ENCODE assay signal across 2 cellular contexts in the genomic region with DNA sequence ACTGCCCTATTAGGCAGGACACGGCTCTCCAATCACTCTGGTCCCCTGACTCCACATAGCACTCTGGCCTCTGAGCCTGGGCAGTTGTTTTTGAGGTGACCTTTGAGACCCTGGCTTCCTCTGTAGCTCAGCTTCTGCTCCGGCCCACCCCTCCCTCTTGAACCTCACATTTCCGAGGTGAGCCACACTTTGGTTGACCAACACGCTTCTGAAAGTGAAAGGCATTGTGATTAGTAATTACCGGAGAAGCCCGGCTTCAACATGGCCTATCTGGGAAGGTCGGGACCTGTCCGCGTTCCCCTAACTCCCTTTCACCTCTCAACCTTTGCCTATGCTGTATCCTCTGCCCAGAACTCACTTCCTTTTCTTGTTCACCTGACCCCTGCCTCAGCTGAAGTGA.
TF ChIP-seq lines count a peak whose summit lies in the region.

No MANE protein-coding gene starts in this region.

TF ChIP-seq in GM12878, 131 proteins besides CTCF, POLR2A, EP300 and RAD21 (continued from another document and continues in another):
- TF ChIP-seq NFYA (IDR thresholded peaks at IDR 0.05; ENCODE audit: borderline replicate concordance, low read depth, low read length), result no peak
- TF ChIP-seq ZNF24 (IDR thresholded peaks at IDR 0.05), result no peak
- no peak for TF ChIP-seq ZNF622 (IDR thresholded peaks at IDR 0.05)
- TF ChIP-seq, protein P1, sequence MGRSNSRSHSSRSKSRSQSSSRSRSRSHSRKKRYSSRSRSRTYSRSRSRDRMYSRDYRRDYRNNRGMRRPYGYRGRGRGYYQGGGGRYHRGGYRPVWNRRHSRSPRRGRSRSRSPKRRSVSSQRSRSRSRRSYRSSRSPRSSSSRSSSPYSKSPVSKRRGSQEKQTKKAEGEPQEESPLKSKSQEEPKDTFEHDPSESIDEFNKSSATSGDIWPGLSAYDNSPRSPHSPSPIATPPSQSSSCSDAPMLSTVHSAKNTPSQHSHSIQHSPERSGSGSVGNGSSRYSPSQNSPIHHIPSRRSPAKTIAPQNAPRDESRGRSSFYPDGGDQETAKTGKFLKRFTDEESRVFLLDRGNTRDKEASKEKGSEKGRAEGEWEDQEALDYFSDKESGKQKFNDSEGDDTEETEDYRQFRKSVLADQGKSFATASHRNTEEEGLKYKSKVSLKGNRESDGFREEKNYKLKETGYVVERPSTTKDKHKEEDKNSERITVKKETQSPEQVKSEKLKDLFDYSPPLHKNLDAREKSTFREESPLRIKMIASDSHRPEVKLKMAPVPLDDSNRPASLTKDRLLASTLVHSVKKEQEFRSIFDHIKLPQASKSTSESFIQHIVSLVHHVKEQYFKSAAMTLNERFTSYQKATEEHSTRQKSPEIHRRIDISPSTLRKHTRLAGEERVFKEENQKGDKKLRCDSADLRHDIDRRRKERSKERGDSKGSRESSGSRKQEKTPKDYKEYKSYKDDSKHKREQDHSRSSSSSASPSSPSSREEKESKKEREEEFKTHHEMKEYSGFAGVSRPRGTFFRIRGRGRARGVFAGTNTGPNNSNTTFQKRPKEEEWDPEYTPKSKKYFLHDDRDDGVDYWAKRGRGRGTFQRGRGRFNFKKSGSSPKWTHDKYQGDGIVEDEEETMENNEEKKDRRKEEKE (IDR thresholded peaks at IDR 0.05), result no peak
- TF ChIP-seq, protein P2, sequence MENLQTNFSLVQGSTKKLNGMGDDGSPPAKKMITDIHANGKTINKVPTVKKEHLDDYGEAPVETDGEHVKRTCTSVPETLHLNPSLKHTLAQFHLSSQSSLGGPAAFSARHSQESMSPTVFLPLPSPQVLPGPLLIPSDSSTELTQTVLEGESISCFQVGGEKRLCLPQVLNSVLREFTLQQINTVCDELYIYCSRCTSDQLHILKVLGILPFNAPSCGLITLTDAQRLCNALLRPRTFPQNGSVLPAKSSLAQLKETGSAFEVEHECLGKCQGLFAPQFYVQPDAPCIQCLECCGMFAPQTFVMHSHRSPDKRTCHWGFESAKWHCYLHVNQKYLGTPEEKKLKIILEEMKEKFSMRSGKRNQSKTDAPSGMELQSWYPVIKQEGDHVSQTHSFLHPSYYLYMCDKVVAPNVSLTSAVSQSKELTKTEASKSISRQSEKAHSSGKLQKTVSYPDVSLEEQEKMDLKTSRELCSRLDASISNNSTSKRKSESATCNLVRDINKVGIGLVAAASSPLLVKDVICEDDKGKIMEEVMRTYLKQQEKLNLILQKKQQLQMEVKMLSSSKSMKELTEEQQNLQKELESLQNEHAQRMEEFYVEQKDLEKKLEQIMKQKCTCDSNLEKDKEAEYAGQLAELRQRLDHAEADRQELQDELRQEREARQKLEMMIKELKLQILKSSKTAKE (IDR thresholded peaks at IDR 0.05; ENCODE audit: low read depth, poor library complexity, severe bottlenecking), result peak; percentile 82
- peak; percentile 84 for TF ChIP-seq JUNB (IDR thresholded peaks at IDR 0.05)
- peak; percentile 75; the same call in 1 of the 2 replicates for TF ChIP-seq FOXM1 (IDR thresholded peaks at IDR 0.05; ENCODE audit: low read depth, low read length)
- TF ChIP-seq YY1 (IDR thresholded peaks at IDR 0.05; ENCODE audit: low read depth, low read length), result peak; percentile 72
- TF ChIP-seq, protein P3, sequence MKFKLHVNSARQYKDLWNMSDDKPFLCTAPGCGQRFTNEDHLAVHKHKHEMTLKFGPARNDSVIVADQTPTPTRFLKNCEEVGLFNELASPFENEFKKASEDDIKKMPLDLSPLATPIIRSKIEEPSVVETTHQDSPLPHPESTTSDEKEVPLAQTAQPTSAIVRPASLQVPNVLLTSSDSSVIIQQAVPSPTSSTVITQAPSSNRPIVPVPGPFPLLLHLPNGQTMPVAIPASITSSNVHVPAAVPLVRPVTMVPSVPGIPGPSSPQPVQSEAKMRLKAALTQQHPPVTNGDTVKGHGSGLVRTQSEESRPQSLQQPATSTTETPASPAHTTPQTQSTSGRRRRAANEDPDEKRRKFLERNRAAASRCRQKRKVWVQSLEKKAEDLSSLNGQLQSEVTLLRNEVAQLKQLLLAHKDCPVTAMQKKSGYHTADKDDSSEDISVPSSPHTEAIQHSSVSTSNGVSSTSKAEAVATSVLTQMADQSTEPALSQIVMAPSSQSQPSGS (IDR thresholded peaks at IDR 0.05; ENCODE audit: low read length), result peak; percentile 78
- peak; percentile 73 for TF ChIP-seq CREM (IDR thresholded peaks at IDR 0.05; ENCODE audit: low read depth)
- peak; percentile 57 for TF ChIP-seq SP1 (IDR thresholded peaks at IDR 0.05; ENCODE audit: low read depth, low read length)
- TF ChIP-seq, protein P4, sequence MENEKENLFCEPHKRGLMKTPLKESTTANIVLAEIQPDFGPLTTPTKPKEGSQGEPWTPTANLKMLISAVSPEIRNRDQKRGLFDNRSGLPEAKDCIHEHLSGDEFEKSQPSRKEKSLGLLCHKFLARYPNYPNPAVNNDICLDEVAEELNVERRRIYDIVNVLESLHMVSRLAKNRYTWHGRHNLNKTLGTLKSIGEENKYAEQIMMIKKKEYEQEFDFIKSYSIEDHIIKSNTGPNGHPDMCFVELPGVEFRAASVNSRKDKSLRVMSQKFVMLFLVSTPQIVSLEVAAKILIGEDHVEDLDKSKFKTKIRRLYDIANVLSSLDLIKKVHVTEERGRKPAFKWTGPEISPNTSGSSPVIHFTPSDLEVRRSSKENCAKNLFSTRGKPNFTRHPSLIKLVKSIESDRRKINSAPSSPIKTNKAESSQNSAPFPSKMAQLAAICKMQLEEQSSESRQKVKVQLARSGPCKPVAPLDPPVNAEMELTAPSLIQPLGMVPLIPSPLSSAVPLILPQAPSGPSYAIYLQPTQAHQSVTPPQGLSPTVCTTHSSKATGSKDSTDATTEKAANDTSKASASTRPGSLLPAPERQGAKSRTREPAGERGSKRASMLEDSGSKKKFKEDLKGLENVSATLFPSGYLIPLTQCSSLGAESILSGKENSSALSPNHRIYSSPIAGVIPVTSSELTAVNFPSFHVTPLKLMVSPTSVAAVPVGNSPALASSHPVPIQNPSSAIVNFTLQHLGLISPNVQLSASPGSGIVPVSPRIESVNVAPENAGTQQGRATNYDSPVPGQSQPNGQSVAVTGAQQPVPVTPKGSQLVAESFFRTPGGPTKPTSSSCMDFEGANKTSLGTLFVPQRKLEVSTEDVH (IDR thresholded peaks at IDR 0.05; ENCODE audit: low read depth, partially characterized antibody), result no peak
- TF ChIP-seq RELA (IDR thresholded peaks at IDR 0.05; ENCODE audit: borderline replicate concordance, partially characterized antibody), result no peak
- TF ChIP-seq RBBP5 (conservative IDR thresholded peaks at IDR 0.05), result no peak
- peak; percentile 75; the same call in 1 of the 2 replicates for TF ChIP-seq ZNF217 (IDR thresholded peaks at IDR 0.05)
- peak; percentile 84 to 85 for TF ChIP-seq BHLHE40 (IDR thresholded peaks at IDR 0.05; ENCODE audit: borderline replicate concordance in 1 of 2, low read depth in 2 of 2, low read length in 1 of 2)
- 0 out of 2 replicates have a peak, but pooled peaks have one; percentile 27 for TF ChIP-seq MXI1 (IDR thresholded peaks at IDR 0.05; ENCODE audit: low read depth, low read length)

TF ChIP-seq in SK-N-SH treated with all-trans-retinoic acid at 6 μM for 48 hours, 23 proteins besides CTCF, POLR2A, EP300 and RAD21 (continued from another document):
- TF ChIP-seq GLIS3 (CRISPR knock-in tag; IDR thresholded peaks at IDR 0.05), result no peak
- TF ChIP-seq SNAI2 (CRISPR knock-in tag; IDR thresholded peaks at IDR 0.05), result no peak
- no peak for TF ChIP-seq ARNTL (CRISPR knock-in tag; IDR thresholded peaks at IDR 0.05; ENCODE audit: borderline replicate concordance, low read depth)
